Comparison of ENCODE assay signal across 1 cellular context in genomic region chr9:129408535-129409215, GRCh38.
TF ChIP-seq lines count a peak whose summit lies in the region.

No MANE protein-coding gene starts in this region.

TF ChIP-seq in HepG2, 621 proteins besides CTCF, POLR2A, EP300 and RAD21 (continued from another document and continues in another):
- TF ChIP-seq ZNF18 (CRISPR knock-in tag; IDR thresholded peaks at IDR 0.05; ENCODE audit: insufficient replicate concordance) = no peak
- TF ChIP-seq ZNF121 (CRISPR knock-in tag; IDR thresholded peaks at IDR 0.05) = no peak
- TF ChIP-seq KDM5B (CRISPR knock-in tag; IDR thresholded peaks at IDR 0.05; ENCODE audit: borderline replicate concordance) = 0 out of 2 replicates have a peak, but pooled peaks have one; percentile 26
- TF ChIP-seq BHLHE40 (IDR thresholded peaks at IDR 0.05; ENCODE audit: low read length) = 0 out of 2 replicates have a peak, but pooled peaks have one; percentile 20
- no peak for TF ChIP-seq NBN (conservative IDR thresholded peaks at IDR 0.05)
- no peak for TF ChIP-seq EED (CRISPR knock-in tag; IDR thresholded peaks at IDR 0.05)
- no peak for TF ChIP-seq ZMAT3 (CRISPR knock-in tag; conservative IDR thresholded peaks at IDR 0.05)
- TF ChIP-seq ZNF616 (CRISPR knock-in tag; IDR thresholded peaks at IDR 0.05; ENCODE audit: low read depth) = no peak
- no peak for TF ChIP-seq RFXAP (CRISPR knock-in tag; IDR thresholded peaks at IDR 0.05; ENCODE audit: borderline replicate concordance)
- no peak for TF ChIP-seq TP53 (CRISPR knock-in tag; conservative IDR thresholded peaks at IDR 0.05)
- TF ChIP-seq SATB2 (CRISPR knock-in tag; IDR thresholded peaks at IDR 0.05) = no peak
- TF ChIP-seq BATF2 (CRISPR knock-in tag; IDR thresholded peaks at IDR 0.05) = no peak
- TF ChIP-seq RFX1 (IDR thresholded peaks at IDR 0.05) = peak; percentile 13; the same call in 1 of the 2 replicates
- no peak for TF ChIP-seq MYNN (CRISPR knock-in tag; IDR thresholded peaks at IDR 0.05; ENCODE audit: low read depth)
- peak; percentile 37 for TF ChIP-seq ZNF687 (CRISPR knock-in tag; IDR thresholded peaks at IDR 0.05)
- no peak for TF ChIP-seq AGO2 (optimal IDR thresholded peaks at IDR 0.05; ENCODE audit: low read depth, low read length)
- no peak for TF ChIP-seq MTF2 (CRISPR knock-in tag; IDR thresholded peaks at IDR 0.05; ENCODE audit: borderline replicate concordance)
- TF ChIP-seq HES4 (CRISPR knock-in tag; IDR thresholded peaks at IDR 0.05; ENCODE audit: borderline replicate concordance) = no peak
- no peak for TF ChIP-seq ZNF414 (CRISPR knock-in tag; IDR thresholded peaks at IDR 0.05)
- no peak for TF ChIP-seq ZNF142 (CRISPR knock-in tag; IDR thresholded peaks at IDR 0.05)
- TF ChIP-seq ZNF644 (CRISPR knock-in tag; IDR thresholded peaks at IDR 0.05; ENCODE audit: low read depth) = no peak; the same call in 1 of the 2 replicates
- TF ChIP-seq ZGPAT (CRISPR knock-in tag; IDR thresholded peaks at IDR 0.05) = peak; percentile 38; the same call in 1 of the 2 replicates
- no peak for TF ChIP-seq ZBTB2 (CRISPR knock-in tag; IDR thresholded peaks at IDR 0.05; ENCODE audit: low read depth)
- no peak for TF ChIP-seq ZNF232 (CRISPR knock-in tag; IDR thresholded peaks at IDR 0.05; ENCODE audit: borderline replicate concordance)
- peak; percentile 75; the same call in 1 of the 2 replicates for TF ChIP-seq ZNF501 (CRISPR knock-in tag; IDR thresholded peaks at IDR 0.05)
- TF ChIP-seq ZNF20 (CRISPR knock-in tag; IDR thresholded peaks at IDR 0.05) = no peak
- TF ChIP-seq RFX3 (CRISPR knock-in tag; IDR thresholded peaks at IDR 0.05) = peak; percentile 59
- TF ChIP-seq CSRNP1 (CRISPR knock-in tag; IDR thresholded peaks at IDR 0.05) = no peak
- TF ChIP-seq ZC3H4 (CRISPR knock-in tag; IDR thresholded peaks at IDR 0.05; ENCODE audit: borderline replicate concordance) = no peak
- TF ChIP-seq JUND (CRISPR knock-in tag; IDR thresholded peaks at IDR 0.05) = no peak
- TF ChIP-seq PAXIP1 (CRISPR knock-in tag; conservative IDR thresholded peaks at IDR 0.05) = 0 out of 2 replicates have a peak, but pooled peaks have one; percentile 12
- no peak for TF ChIP-seq MAX (IDR thresholded peaks at IDR 0.05)
- no peak for TF ChIP-seq HNF4A (CRISPR knock-in tag; IDR thresholded peaks at IDR 0.05)
- no peak for TF ChIP-seq CEBPG (CRISPR knock-in tag; IDR thresholded peaks at IDR 0.05)
- TF ChIP-seq ZNF570 (CRISPR knock-in tag; IDR thresholded peaks at IDR 0.05; ENCODE audit: borderline replicate concordance) = no peak
